11 cellular contexts compared by ENCODE assay signal in the genomic region with DNA sequence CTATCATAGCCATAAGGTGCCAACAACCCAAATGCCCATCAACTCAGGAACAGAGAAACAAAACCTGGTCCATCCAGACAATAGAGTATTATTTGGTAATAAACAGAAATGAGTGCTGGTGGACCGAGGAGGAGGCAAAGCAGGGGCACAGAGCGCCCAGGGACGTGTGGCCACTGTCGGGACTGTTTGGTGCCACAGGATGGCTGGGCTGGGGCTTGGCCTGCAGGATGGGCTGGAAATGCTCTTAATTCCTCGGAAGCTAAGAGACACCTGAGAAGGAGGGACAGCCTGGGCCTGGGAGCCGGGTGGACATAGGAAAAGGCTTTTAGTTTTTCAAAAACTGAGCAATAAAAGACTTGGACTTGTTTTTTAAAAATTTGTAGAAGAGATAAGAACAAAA.
"Had no signal": no experiment of that assay in that cellular context is flagged by ENCODE, and none has a peak within 500 bp of the region (broad histone marks: within the 10 kb centered on the region; RNA-seq: fewer than 3 reads in every experiment).

No MANE protein-coding gene starts in this region.

- H3K36me3 ChIP-seq: pancreas, tibial artery had no signal

- ATAC-seq: pancreas had no signal

- H3K4me3 ChIP-seq: pancreas, tibial artery had no signal

- H3K27me3 ChIP-seq: pancreas, tibial artery had no signal

- H3K9me3 ChIP-seq: pancreas had no signal

- H3K4me1 ChIP-seq: pancreas, tibial artery had no signal

- H3K27ac Mint-ChIP-seq: activated naive CD8-positive, alpha-beta T cell treated with anti-CD3 and anti-CD28 coated beads, Interleukin-2, amount 10 ng/mL, durations not matched to agents 7 days and 5 days; mesothelial cell of epicardium had no signal

- H3K27ac ChIP-seq: pancreas, tibial artery had no signal

- H3K4me1 Mint-ChIP-seq: mesothelial cell of epicardium had no signal

- H3K36me3 Mint-ChIP-seq: brain, mesothelial cell of epicardium had no signal

- H3K4me3 Mint-ChIP-seq: activated naive CD8-positive, alpha-beta T cell treated with anti-CD3 and anti-CD28 coated beads, Interleukin-2, amount 10 ng/mL, durations not matched to agents 7 days and 5 days; brain; mesothelial cell of epicardium; neural crest cell had no signal

- DNase-seq: activated CD4-positive, alpha-beta T cell treated with anti-CD3 and anti-CD28 coated beads, Interleukin-2, amount 50 U/mL, for 4 hours; activated CD4-positive, CD25-positive, alpha-beta regulatory T cell; activated T-cell treated with anti-CD3 and anti-CD28 coated beads, Interleukin-2, amount 50 U/mL, for 1 hour; stimulated activated CD4-positive, alpha-beta T cell treated with anti-CD3 and anti-CD28 coated beads, Interleukin-2, amount 100 ng/mL, for 48 hours; stimulated activated naive CD4-positive, alpha-beta T cell had no signal
